Comparison of ENCODE assay signal across 11 cellular contexts in genomic region chr2:95274291-95275150, GRCh38. TPM values are rescaled to one million over a fixed set of nuclear protein-coding genes. Genes with fewer than 3 reads are reported as not detected.
DNase-seq lines count a peak whose midpoint lies in the region; ATAC-seq and TF ChIP-seq lines count a peak whose summit lies in the region.
"Had no signal": no experiment of that assay in that cellular context is flagged by ENCODE, and none has a peak within 500 bp of the region (broad histone marks: within the 10 kb centered on the region; RNA-seq: fewer than 3 reads in every experiment).

Gene PROM2, plus strand, starts transcription at chr2:95274449. Its CDS starts 137 bp downstream, at chr2:95274586.

- CTCF ChIA-PET in activated CD4-positive, alpha-beta memory T cell treated with anti-CD3 and anti-CD28 coated beads for 36 hours (lab: Charles Lee): no interaction called here

- H3K4me1 ChIP-seq in HUES64 (ENCODE audit: insufficient read depth, low read length): peaks cover 14% of the 10 kb centered on the region
- no peaks in the 10 kb centered on the region for H3K4me1 ChIP-seq in endodermal cell (ENCODE audit: control insufficient read depth, insufficient read depth, low read length)
- peaks cover 42% of the 10 kb centered on the region for H3K4me1 ChIP-seq in mucosa of stomach (ENCODE audit: control insufficient read depth, insufficient read depth, low read length)

- intact Hi-C loops in activated CD4-positive, alpha-beta memory T cell treated with anti-CD3 and anti-CD28 coated beads for 36 hours (cut with micrococcal nuclease): no loop called here

- TF ChIP-seq CTCF in 22Rv1 (IDR thresholded peaks at IDR 0.05): no peak
- no peak for TF ChIP-seq CTCF in endodermal cell (conservative IDR thresholded peaks at IDR 0.05)

- ATAC-seq in GM21619 (IDR thresholded peaks at IDR 0.05; ENCODE audit: unreplicated experiment): no peak

- DNase-seq in endodermal cell (peak; percentile 91), COR-L47 (lab: John Stamatoyannopoulos, UW) (no peak), T-helper 2 cell (no peak)
- no peak for DNase-seq in activated CD4-positive, alpha-beta memory T cell treated with anti-CD3 and anti-CD28 coated beads for 36 hours
- DNase-seq: erythroblast, substantia nigra had no signal

- H3K9me3 Mint-ChIP-seq in endodermal cell: no peaks in the 10 kb centered on the region
- no peaks in the 10 kb centered on the region for H3K9me3 Mint-ChIP-seq in activated CD4-positive, alpha-beta memory T cell treated with anti-CD3 and anti-CD28 coated beads for 36 hours

- H3K27ac ChIP-seq in 22Rv1 (peak within 1 kb of the TSS; percentile 92), HUES64 (ENCODE audit: low read depth, low read length) (no peak within 1 kb of the TSS), endodermal cell (ENCODE audit: low read depth, low read length) (no peak within 1 kb of the TSS)
- H3K27ac ChIP-seq: BLaER1 treated with 17β-estradiol and CSF1 and Interleukin-3, amounts not matched to agents 10 nM and 100 nM had no signal

- POLR2A ChIA-PET in activated CD4-positive, alpha-beta memory T cell treated with anti-CD3 and anti-CD28 coated beads for 36 hours (lab: Charles Lee): no interaction called here

- H3K4me1 Mint-ChIP-seq in endodermal cell: no peaks in the 10 kb centered on the region
- no peaks in the 10 kb centered on the region for H3K4me1 Mint-ChIP-seq in activated CD4-positive, alpha-beta memory T cell treated with anti-CD3 and anti-CD28 coated beads for 36 hours (ENCODE audit: low read depth)

- WGBS in HUES64: 84% methylated on average over 17 of the region's 17 CpGs
- WGBS in endodermal cell (ENCODE audit: insufficient coverage in 1 of 2, insufficient read length in 1 of 2), 2 experiments: 80 to 86% methylated on average over 2 to 17 of the region's 17 CpGs

- H3K36me3 ChIP-seq in HUES64 (ENCODE audit: insufficient read depth, low read length) (no peaks in the 10 kb centered on the region), endodermal cell (ENCODE audit: control insufficient read depth, insufficient read depth, low read length) (no peaks in the 10 kb centered on the region), mucosa of stomach (ENCODE audit: control insufficient read depth, insufficient read depth, low read length) (no peaks in the 10 kb centered on the region)
- H3K36me3 ChIP-seq: BLaER1 treated with 17β-estradiol and CSF1 and Interleukin-3, amounts not matched to agents 10 nM and 100 nM had no signal

- H3K27me3 ChIP-seq in HUES64 (ENCODE audit: insufficient read depth, low read length): no peaks in the 10 kb centered on the region
- H3K27me3 ChIP-seq in endodermal cell (ENCODE audit: control insufficient read depth, insufficient read depth, low read length, poor library complexity, severe bottlenecking): no peaks in the 10 kb centered on the region
- H3K27me3 ChIP-seq in mucosa of stomach (ENCODE audit: control insufficient read depth, insufficient read depth, low read length): no peaks in the 10 kb centered on the region
- H3K27me3 ChIP-seq: BLaER1 treated with 17β-estradiol and CSF1 and Interleukin-3, amounts not matched to agents 10 nM and 100 nM had no signal

- H3K9ac ChIP-seq in HUES64 (ENCODE audit: low read depth, low read length) (peak within 1 kb of the TSS; percentile 32; the same call in 1 of the 2 replicates), endodermal cell (ENCODE audit: extremely low read depth, low read length, poor library complexity, severe bottlenecking) (no peak within 1 kb of the TSS), mucosa of stomach (ENCODE audit: low read length) (peak within 1 kb of the TSS; percentile 67)
- H3K9ac ChIP-seq: BLaER1 treated with 17β-estradiol and CSF1 and Interleukin-3, amounts not matched to agents 10 nM and 100 nM had no signal

- no peak within 1 kb of the TSS for H3K4me3 Mint-ChIP-seq in endodermal cell
- H3K4me3 Mint-ChIP-seq in activated CD4-positive, alpha-beta memory T cell treated with anti-CD3 and anti-CD28 coated beads for 36 hours: no peak within 1 kb of the TSS

- H3K36me3 Mint-ChIP-seq in endodermal cell (ENCODE audit: low read depth): no peaks in the 10 kb centered on the region
- H3K36me3 Mint-ChIP-seq in activated CD4-positive, alpha-beta memory T cell treated with anti-CD3 and anti-CD28 coated beads for 36 hours: no peaks in the 10 kb centered on the region

- no peak within 1 kb of the TSS for H3K4me3 ChIP-seq in HUES64 (ENCODE audit: low read length)
- no peak within 1 kb of the TSS for H3K4me3 ChIP-seq in endodermal cell (ENCODE audit: low read length)
- peak within 1 kb of the TSS; percentile 23 for H3K4me3 ChIP-seq in mucosa of stomach (ENCODE audit: low read length)
- H3K4me3 ChIP-seq: BLaER1 treated with 17β-estradiol and CSF1 and Interleukin-3, amounts not matched to agents 10 nM and 100 nM had no signal

- no peaks in the 10 kb centered on the region for H3K27me3 Mint-ChIP-seq in endodermal cell (ENCODE audit: insufficient read depth)
- no peaks in the 10 kb centered on the region for H3K27me3 Mint-ChIP-seq in activated CD4-positive, alpha-beta memory T cell treated with anti-CD3 and anti-CD28 coated beads for 36 hours

- no peaks in the 10 kb centered on the region for H3K9me3 ChIP-seq in HUES64 (ENCODE audit: insufficient read depth, low read depth, low read length)
- no peaks in the 10 kb centered on the region for H3K9me3 ChIP-seq in endodermal cell (ENCODE audit: control insufficient read depth, low read length)
- no peaks in the 10 kb centered on the region for H3K9me3 ChIP-seq in mucosa of stomach (ENCODE audit: control insufficient read depth, low read length)
- H3K9me3 ChIP-seq: BLaER1 treated with 17β-estradiol and CSF1 and Interleukin-3, amounts not matched to agents 10 nM and 100 nM had no signal

- H3K27ac Mint-ChIP-seq in endodermal cell: no peak within 1 kb of the TSS
- no peak within 1 kb of the TSS for H3K27ac Mint-ChIP-seq in activated CD4-positive, alpha-beta memory T cell treated with anti-CD3 and anti-CD28 coated beads for 36 hours

RNA-seq across cellular contexts. Expression of gene PROM2, which starts in this region (rescaled TPM):
- polyA plus RNA-seq in HUES64 (2013, experiment 1 of 2): 1.00 TPM
- 2.1 TPM for polyA plus RNA-seq in HUES64 (2013, experiment 2 of 2)
- total RNA-seq in endodermal cell: 1 to 10 TPM; 2.2 to 2.3 TPM
- polyA plus RNA-seq in endodermal cell (2013, experiment 1 of 2): 2.1 TPM
- 1.3 TPM for polyA plus RNA-seq in endodermal cell (2013, experiment 2 of 2)
- total RNA-seq in activated CD4-positive, alpha-beta memory T cell treated with anti-CD3 and anti-CD28 coated beads for 36 hours: under 1 TPM in 1 of 2 experiments, not detected in 1; 0.48 TPM
